Comparison of ENCODE assay signal across 1 cellular context in genomic region chr14:105069887-105070759, GRCh38.
A peak's percentile ranks its signal among the peaks of the same experiment; 100 is the strongest.
TF ChIP-seq lines count a peak whose summit lies in the region.

No MANE protein-coding gene starts in this region.

TF ChIP-seq in GM12878, 131 proteins besides CTCF, POLR2A, EP300 and RAD21 (continued from another document and continues in another):
- TF ChIP-seq RELB (IDR thresholded peaks at IDR 0.05; ENCODE audit: low read depth) (peak; percentile 100), GATAD2B (conservative IDR thresholded peaks at IDR 0.05; ENCODE audit: low read depth) (peak; percentile 95), BCLAF1 (IDR thresholded peaks at IDR 0.05) (no peak), SREBF1 (IDR thresholded peaks at IDR 0.05; ENCODE audit: low read length) (no peak), SRF (IDR thresholded peaks at IDR 0.05; ENCODE audit: low read depth in 2 of 2, low read length in 2 of 2) (no peak), NR2F1 (conservative IDR thresholded peaks at IDR 0.05) (peak; percentile 99), ATF3 (IDR thresholded peaks at IDR 0.05; ENCODE audit: borderline replicate concordance, extremely low read depth, low read depth, low read length) (no peak), KDM1A (IDR thresholded peaks at IDR 0.05; ENCODE audit: borderline replicate concordance) (no peak), RFX5 (IDR thresholded peaks at IDR 0.05; ENCODE audit: low read depth, low read length) (no peak), ZSCAN29 (IDR thresholded peaks at IDR 0.05) (peak; percentile 69; the same call in 1 of the 2 replicates), TCF12 (IDR thresholded peaks at IDR 0.05; ENCODE audit: low read depth, low read length) (peak; percentile 83), MTA2 (IDR thresholded peaks at IDR 0.05; ENCODE audit: low read depth) (peak; percentile 95), RB1 (IDR thresholded peaks at IDR 0.05; ENCODE audit: borderline replicate concordance) (no peak), NRF1 (conservative IDR thresholded peaks at IDR 0.05; ENCODE audit: low read depth, low read length) (no peak), STAT1 (conservative IDR thresholded peaks at IDR 0.05) (no peak), HCFC1 (IDR thresholded peaks at IDR 0.05; ENCODE audit: low read length) (no peak), FOS (IDR thresholded peaks at IDR 0.05; ENCODE audit: borderline replicate concordance, extremely low read depth, insufficient read length) (no peak), NBN (IDR thresholded peaks at IDR 0.05) (peak; percentile 94; the same call in 1 of the 2 replicates), PAX8 (IDR thresholded peaks at IDR 0.05) (no peak), TCF7 (IDR thresholded peaks at IDR 0.05; ENCODE audit: borderline replicate concordance) (peak; percentile 88)
- TF ChIP-seq, protein P1, sequence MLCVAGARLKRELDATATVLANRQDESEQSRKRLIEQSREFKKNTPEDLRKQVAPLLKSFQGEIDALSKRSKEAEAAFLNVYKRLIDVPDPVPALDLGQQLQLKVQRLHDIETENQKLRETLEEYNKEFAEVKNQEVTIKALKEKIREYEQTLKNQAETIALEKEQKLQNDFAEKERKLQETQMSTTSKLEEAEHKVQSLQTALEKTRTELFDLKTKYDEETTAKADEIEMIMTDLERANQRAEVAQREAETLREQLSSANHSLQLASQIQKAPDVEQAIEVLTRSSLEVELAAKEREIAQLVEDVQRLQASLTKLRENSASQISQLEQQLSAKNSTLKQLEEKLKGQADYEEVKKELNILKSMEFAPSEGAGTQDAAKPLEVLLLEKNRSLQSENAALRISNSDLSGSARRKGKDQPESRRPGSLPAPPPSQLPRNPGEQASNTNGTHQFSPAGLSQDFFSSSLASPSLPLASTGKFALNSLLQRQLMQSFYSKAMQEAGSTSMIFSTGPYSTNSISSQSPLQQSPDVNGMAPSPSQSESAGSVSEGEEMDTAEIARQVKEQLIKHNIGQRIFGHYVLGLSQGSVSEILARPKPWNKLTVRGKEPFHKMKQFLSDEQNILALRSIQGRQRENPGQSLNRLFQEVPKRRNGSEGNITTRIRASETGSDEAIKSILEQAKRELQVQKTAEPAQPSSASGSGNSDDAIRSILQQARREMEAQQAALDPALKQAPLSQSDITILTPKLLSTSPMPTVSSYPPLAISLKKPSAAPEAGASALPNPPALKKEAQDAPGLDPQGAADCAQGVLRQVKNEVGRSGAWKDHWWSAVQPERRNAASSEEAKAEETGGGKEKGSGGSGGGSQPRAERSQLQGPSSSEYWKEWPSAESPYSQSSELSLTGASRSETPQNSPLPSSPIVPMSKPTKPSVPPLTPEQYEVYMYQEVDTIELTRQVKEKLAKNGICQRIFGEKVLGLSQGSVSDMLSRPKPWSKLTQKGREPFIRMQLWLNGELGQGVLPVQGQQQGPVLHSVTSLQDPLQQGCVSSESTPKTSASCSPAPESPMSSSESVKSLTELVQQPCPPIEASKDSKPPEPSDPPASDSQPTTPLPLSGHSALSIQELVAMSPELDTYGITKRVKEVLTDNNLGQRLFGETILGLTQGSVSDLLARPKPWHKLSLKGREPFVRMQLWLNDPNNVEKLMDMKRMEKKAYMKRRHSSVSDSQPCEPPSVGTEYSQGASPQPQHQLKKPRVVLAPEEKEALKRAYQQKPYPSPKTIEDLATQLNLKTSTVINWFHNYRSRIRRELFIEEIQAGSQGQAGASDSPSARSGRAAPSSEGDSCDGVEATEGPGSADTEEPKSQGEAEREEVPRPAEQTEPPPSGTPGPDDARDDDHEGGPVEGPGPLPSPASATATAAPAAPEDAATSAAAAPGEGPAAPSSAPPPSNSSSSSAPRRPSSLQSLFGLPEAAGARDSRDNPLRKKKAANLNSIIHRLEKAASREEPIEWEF (IDR thresholded peaks at IDR 0.05; ENCODE audit: insufficient replicate concordance, low read depth, low read length): peak; percentile 76
- TF ChIP-seq, protein P2, sequence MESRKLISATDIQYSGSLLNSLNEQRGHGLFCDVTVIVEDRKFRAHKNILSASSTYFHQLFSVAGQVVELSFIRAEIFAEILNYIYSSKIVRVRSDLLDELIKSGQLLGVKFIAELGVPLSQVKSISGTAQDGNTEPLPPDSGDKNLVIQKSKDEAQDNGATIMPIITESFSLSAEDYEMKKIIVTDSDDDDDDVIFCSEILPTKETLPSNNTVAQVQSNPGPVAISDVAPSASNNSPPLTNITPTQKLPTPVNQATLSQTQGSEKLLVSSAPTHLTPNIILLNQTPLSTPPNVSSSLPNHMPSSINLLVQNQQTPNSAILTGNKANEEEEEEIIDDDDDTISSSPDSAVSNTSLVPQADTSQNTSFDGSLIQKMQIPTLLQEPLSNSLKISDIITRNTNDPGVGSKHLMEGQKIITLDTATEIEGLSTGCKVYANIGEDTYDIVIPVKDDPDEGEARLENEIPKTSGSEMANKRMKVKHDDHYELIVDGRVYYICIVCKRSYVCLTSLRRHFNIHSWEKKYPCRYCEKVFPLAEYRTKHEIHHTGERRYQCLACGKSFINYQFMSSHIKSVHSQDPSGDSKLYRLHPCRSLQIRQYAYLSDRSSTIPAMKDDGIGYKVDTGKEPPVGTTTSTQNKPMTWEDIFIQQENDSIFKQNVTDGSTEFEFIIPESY (IDR thresholded peaks at IDR 0.05): no peak
- TF ChIP-seq, protein P3, sequence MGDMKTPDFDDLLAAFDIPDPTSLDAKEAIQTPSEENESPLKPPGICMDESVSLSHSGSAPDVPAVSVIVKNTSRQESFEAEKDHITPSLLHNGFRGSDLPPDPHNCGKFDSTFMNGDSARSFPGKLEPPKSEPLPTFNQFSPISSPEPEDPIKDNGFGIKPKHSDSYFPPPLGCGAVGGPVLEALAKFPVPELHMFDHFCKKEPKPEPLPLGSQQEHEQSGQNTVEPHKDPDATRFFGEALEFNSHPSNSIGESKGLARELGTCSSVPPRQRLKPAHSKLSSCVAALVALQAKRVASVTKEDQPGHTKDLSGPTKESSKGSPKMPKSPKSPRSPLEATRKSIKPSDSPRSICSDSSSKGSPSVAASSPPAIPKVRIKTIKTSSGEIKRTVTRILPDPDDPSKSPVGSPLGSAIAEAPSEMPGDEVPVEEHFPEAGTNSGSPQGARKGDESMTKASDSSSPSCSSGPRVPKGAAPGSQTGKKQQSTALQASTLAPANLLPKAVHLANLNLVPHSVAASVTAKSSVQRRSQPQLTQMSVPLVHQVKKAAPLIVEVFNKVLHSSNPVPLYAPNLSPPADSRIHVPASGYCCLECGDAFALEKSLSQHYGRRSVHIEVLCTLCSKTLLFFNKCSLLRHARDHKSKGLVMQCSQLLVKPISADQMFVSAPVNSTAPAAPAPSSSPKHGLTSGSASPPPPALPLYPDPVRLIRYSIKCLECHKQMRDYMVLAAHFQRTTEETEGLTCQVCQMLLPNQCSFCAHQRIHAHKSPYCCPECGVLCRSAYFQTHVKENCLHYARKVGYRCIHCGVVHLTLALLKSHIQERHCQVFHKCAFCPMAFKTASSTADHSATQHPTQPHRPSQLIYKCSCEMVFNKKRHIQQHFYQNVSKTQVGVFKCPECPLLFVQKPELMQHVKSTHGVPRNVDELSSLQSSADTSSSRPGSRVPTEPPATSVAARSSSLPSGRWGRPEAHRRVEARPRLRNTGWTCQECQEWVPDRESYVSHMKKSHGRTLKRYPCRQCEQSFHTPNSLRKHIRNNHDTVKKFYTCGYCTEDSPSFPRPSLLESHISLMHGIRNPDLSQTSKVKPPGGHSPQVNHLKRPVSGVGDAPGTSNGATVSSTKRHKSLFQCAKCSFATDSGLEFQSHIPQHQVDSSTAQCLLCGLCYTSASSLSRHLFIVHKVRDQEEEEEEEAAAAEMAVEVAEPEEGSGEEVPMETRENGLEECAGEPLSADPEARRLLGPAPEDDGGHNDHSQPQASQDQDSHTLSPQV (IDR thresholded peaks at IDR 0.05): peak; percentile 71; the same call in 1 of the 2 replicates
- TF ChIP-seq, protein P4, sequence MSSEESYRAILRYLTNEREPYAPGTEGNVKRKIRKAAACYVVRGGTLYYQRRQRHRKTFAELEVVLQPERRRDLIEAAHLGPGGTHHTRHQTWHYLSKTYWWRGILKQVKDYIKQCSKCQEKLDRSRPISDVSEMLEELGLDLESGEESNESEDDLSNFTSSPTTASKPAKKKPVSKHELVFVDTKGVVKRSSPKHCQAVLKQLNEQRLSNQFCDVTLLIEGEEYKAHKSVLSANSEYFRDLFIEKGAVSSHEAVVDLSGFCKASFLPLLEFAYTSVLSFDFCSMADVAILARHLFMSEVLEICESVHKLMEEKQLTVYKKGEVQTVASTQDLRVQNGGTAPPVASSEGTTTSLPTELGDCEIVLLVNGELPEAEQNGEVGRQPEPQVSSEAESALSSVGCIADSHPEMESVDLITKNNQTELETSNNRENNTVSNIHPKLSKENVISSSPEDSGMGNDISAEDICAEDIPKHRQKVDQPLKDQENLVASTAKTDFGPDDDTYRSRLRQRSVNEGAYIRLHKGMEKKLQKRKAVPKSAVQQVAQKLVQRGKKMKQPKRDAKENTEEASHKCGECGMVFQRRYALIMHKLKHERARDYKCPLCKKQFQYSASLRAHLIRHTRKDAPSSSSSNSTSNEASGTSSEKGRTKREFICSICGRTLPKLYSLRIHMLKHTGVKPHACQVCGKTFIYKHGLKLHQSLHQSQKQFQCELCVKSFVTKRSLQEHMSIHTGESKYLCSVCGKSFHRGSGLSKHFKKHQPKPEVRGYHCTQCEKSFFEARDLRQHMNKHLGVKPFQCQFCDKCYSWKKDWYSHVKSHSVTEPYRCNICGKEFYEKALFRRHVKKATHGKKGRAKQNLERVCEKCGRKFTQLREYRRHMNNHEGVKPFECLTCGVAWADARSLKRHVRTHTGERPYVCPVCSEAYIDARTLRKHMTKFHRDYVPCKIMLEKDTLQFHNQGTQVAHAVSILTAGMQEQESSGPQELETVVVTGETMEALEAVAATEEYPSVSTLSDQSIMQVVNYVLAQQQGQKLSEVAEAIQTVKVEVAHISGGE (CRISPR knock-in tag; IDR thresholded peaks at IDR 0.05): no peak
- TF ChIP-seq, protein P5, sequence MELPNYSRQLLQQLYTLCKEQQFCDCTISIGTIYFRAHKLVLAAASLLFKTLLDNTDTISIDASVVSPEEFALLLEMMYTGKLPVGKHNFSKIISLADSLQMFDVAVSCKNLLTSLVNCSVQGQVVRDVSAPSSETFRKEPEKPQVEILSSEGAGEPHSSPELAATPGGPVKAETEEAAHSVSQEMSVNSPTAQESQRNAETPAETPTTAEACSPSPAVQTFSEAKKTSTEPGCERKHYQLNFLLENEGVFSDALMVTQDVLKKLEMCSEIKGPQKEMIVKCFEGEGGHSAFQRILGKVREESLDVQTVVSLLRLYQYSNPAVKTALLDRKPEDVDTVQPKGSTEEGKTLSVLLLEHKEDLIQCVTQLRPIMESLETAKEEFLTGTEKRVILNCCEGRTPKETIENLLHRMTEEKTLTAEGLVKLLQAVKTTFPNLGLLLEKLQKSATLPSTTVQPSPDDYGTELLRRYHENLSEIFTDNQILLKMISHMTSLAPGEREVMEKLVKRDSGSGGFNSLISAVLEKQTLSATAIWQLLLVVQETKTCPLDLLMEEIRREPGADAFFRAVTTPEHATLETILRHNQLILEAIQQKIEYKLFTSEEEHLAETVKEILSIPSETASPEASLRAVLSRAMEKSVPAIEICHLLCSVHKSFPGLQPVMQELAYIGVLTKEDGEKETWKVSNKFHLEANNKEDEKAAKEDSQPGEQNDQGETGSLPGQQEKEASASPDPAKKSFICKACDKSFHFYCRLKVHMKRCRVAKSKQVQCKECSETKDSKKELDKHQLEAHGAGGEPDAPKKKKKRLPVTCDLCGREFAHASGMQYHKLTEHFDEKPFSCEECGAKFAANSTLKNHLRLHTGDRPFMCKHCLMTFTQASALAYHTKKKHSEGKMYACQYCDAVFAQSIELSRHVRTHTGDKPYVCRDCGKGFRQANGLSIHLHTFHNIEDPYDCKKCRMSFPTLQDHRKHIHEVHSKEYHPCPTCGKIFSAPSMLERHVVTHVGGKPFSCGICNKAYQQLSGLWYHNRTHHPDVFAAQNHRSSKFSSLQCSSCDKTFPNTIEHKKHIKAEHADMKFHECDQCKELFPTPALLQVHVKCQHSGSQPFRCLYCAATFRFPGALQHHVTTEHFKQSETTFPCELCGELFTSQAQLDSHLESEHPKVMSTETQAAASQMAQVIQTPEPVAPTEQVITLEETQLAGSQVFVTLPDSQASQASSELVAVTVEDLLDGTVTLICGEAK (IDR thresholded peaks at IDR 0.05; ENCODE audit: borderline replicate concordance): no peak
